Comparison of ENCODE assay signal across 11 cellular contexts in genomic region chr17:19410875-19411291, GRCh38. TPM values are rescaled to one million over a fixed set of nuclear protein-coding genes. Genes with fewer than 3 reads are reported as not detected.
DNase-seq lines count a peak whose midpoint lies in the region; ATAC-seq, FAIRE-seq and TF ChIP-seq lines count a peak whose summit lies in the region.
"Had no signal": no experiment of that assay in that cellular context is flagged by ENCODE, and none has a peak within 500 bp of the region (broad histone marks: within the 10 kb centered on the region; RNA-seq: fewer than 3 reads in every experiment).

RNF112 (plus strand) TSS chr17:19411232; CDS start chr17:19411409, 177 bp downstream.

- H3K27me3 ChIP-seq in H1 (replicated peaks in 1 of 4; ENCODE audit: control insufficient read depth in 3 of 4, extremely low read depth in 1 of 4, insufficient read depth in 3 of 4, low read length in 3 of 4) (peaks cover 0 to 4% (median 0%) of the 10 kb centered on the region in 4 experiments; a peak in 1 of 7 replicates), mesenchymal stem cell (ENCODE audit: control insufficient read depth in 1 of 2, insufficient read depth in 1 of 2, low read length in 2 of 2) (peaks cover 0 to 34% of the 10 kb centered on the region in 2 experiments), aorta (ENCODE audit: control insufficient read depth in 1 of 2, insufficient read depth in 2 of 2, low read length in 1 of 2) (no peaks in the 10 kb centered on the region)

- H4K20me1 ChIP-seq in H1 (replicated peaks in 1 of 2; ENCODE audit: control insufficient read depth in 1 of 2, insufficient read depth in 2 of 2, low read length in 2 of 2), result peaks cover 0 to under 1% of the 10 kb centered on the region in 2 experiments

- no peaks in the 10 kb centered on the region for H3K36me3 ChIP-seq in H1 (ENCODE audit: control insufficient read depth in 2 of 4, insufficient read depth in 4 of 4, low read length in 3 of 4)
- no peaks in the 10 kb centered on the region for H3K36me3 ChIP-seq in mesenchymal stem cell (ENCODE audit: control insufficient read depth in 1 of 2, insufficient read depth in 2 of 2, low read depth in 1 of 2, low read length in 2 of 2)
- H3K36me3 ChIP-seq in aorta (ENCODE audit: control insufficient read depth in 1 of 2, insufficient read depth in 2 of 2, low read length in 1 of 2), result no peaks in the 10 kb centered on the region

- H4K5ac ChIP-seq in H1 (ENCODE audit: insufficient read length, low read depth, low read length), result no peak within 1 kb of the TSS

- H3K14ac ChIP-seq in H1 (ENCODE audit: insufficient read length) (no peak within 1 kb of the TSS), mesenchymal stem cell (ENCODE audit: low read length in 2 of 2) (no peak within 1 kb of the TSS)

- TF ChIP-seq POLR2A in H1 (IDR thresholded peaks at IDR 0.05; ENCODE audit: control extremely low read depth in 1 of 2, low read depth in 2 of 2, low read length in 2 of 2), result no peak

- peak within 1 kb of the TSS; percentile 22 to 62; a peak in 3 of 4 replicates for H3K4me2 ChIP-seq in H1 (ENCODE audit: insufficient read depth in 1 of 2, low read depth in 2 of 2, low read length in 2 of 2)
- peak within 1 kb of the TSS; percentile 5 for H3K4me2 ChIP-seq in mesenchymal stem cell (ENCODE audit: low read length, poor library complexity, severe bottlenecking)

- H3K4me3 ChIP-seq in H1 (ENCODE audit: extremely low read depth in 1 of 4, insufficient read depth in 2 of 4, low read depth in 3 of 4, low read length in 4 of 4), result peak within 1 kb of the TSS in 1 of 4 experiments; percentile 46; a peak in 3 of 8 replicates
- H3K4me3 ChIP-seq in mesenchymal stem cell (ENCODE audit: insufficient read depth in 1 of 2, low read depth in 1 of 2, low read length in 2 of 2), result peak within 1 kb of the TSS in 1 of 2 experiments; percentile 65
- H3K4me3 ChIP-seq in aorta (ENCODE audit: low read length in 2 of 2), result no peak within 1 kb of the TSS

- FAIRE-seq in H1 (lab: Jason Lieb, UNC), result no peak
- FAIRE-seq: GM12892 had no signal

- H2BK120ac ChIP-seq in H1 (replicated peaks; ENCODE audit: low read depth, low read length), result no peak within 1 kb of the TSS
- no peak within 1 kb of the TSS for H2BK120ac ChIP-seq in mesenchymal stem cell (ENCODE audit: low read depth, low read length)

- DNase-seq in NCI-H82 (lab: John Stamatoyannopoulos, UW) (peak; percentile 22), NCI-H82 treated with DMSO at 0.1 percent for 48 hours (lab: John Stamatoyannopoulos, UW; ENCODE audit: unreplicated experiment) (no peak), H1 (ENCODE audit: low read depth in 1 of 2, low spot score in 2 of 2) (no peak), mesenchymal stem cell (no peak), aorta (peak in 1 of 2 donors; percentile 68)
- no peak for DNase-seq in effector CD8-positive, alpha-beta T cell (lab: John Stamatoyannopoulos, UW)
- DNase-seq in stimulated activated CD4-positive, alpha-beta T cell treated with anti-CD3 and anti-CD28 coated beads, Interleukin-4, amount 100 ng/mL, for 24 hours, result no peak
- DNase-seq: activated B cell treated with CpG ODN at 0.5 μM for 24 hours, NCI-H2081 treated with DMSO at 0.1 percent for 48 hours had no signal

- peak; percentile 6 for ATAC-seq in aorta (ENCODE audit: low FRiP score)
- no peak for ATAC-seq in esophagus mucosa

- H3K18ac ChIP-seq in H1 (ENCODE audit: extremely low read depth, low read length), result peak within 1 kb of the TSS; percentile 32
- H3K18ac ChIP-seq in mesenchymal stem cell (ENCODE audit: low read depth in 1 of 2, low read length in 2 of 2), result no peak within 1 kb of the TSS

- TF ChIP-seq EP300 in H1 (IDR thresholded peaks at IDR 0.05; ENCODE audit: borderline replicate concordance in 1 of 2, low read depth in 2 of 2, low read length in 2 of 2), result no peak

- H4K91ac ChIP-seq in H1 (replicated peaks; ENCODE audit: insufficient read length, low read length), result peak within 1 kb of the TSS; percentile 69
- no peak within 1 kb of the TSS for H4K91ac ChIP-seq in mesenchymal stem cell (ENCODE audit: low read length)

- H3K79me2 ChIP-seq in H1 (ENCODE audit: control insufficient read depth in 1 of 2, insufficient read depth in 2 of 2, low read length in 2 of 2), result no peaks in the 10 kb centered on the region

- CTCF ChIA-PET in H1 (lab: Charles Lee; ENCODE audit: partially characterized antibody), result interaction anchor here (0.9 to 3.5 kb wide), 6 partner anchors 14 to 355 kb away, joined by 3 to 10 read pairs (median 4); partner anchors contain the start of gene B9D1

- no peak within 1 kb of the TSS for H2AFZ ChIP-seq in H1 (ENCODE audit: low read length)
- peak within 1 kb of the TSS; percentile 19 for H2AFZ ChIP-seq in mesenchymal stem cell (ENCODE audit: low read depth, low read length)

- H3K79me1 ChIP-seq in H1 (ENCODE audit: low read depth, low read length) (no peaks in the 10 kb centered on the region), mesenchymal stem cell (replicated peaks; ENCODE audit: low read length, poor library complexity, severe bottlenecking) (no peaks in the 10 kb centered on the region)

- H3K23ac ChIP-seq in H1 (ENCODE audit: insufficient read length) (no peak within 1 kb of the TSS), mesenchymal stem cell (ENCODE audit: low read length in 2 of 2) (no peak within 1 kb of the TSS)

- H4K8ac ChIP-seq in H1 (ENCODE audit: extremely low read depth, insufficient read depth, low read length) (peak within 1 kb of the TSS; percentile 23; the same call in 1 of the 2 replicates), mesenchymal stem cell (ENCODE audit: low read length) (no peak within 1 kb of the TSS)

- peak in 1 of 3 experiments; percentile 6; a peak in 1 of 4 replicates for TF ChIP-seq CTCF in H1 (IDR thresholded peaks at IDR 0.05; ENCODE audit: control extremely low read depth in 1 of 3, insufficient read depth in 1 of 3, low read depth in 1 of 3, low read length in 3 of 3)

- H3K56ac ChIP-seq in H1 (replicated peaks; ENCODE audit: insufficient read length, low read depth, low read length), result peak within 1 kb of the TSS; percentile 18

- H2AK5ac ChIP-seq in H1 (ENCODE audit: low read depth, low read length) (peak within 1 kb of the TSS; percentile 3; the same call in 1 of the 2 replicates), mesenchymal stem cell (ENCODE audit: low read length, severe bottlenecking) (peak within 1 kb of the TSS; percentile 21)

- H3K27ac ChIP-seq in H1 (ENCODE audit: low read depth, low read length) (no peak within 1 kb of the TSS), mesenchymal stem cell (ENCODE audit: low read length, poor library complexity, severe bottlenecking) (no peak within 1 kb of the TSS), aorta (ENCODE audit: low read depth in 1 of 2, low read length in 2 of 2) (no peak within 1 kb of the TSS)

- 0 out of 2 replicates have a peak, but pooled peaks cover 3% of the 10 kb centered on the region for H3K23me2 ChIP-seq in H1 (ENCODE audit: low read depth, low read length)

- peak within 1 kb of the TSS; percentile 39 for H3K4ac ChIP-seq in H1 (replicated peaks; ENCODE audit: insufficient read length, low read depth, low read length)
- peak within 1 kb of the TSS in 1 of 2 experiments; percentile 21 for H3K4ac ChIP-seq in mesenchymal stem cell (ENCODE audit: low read depth in 1 of 2, low read length in 2 of 2)

- peak within 1 kb of the TSS; percentile 66; the same call in 1 of the 2 replicates for H2BK20ac ChIP-seq in H1 (ENCODE audit: low read length)

- intact Hi-C loops in aorta (cut with DNase I), result no loop called here

- H3K4me1 ChIP-seq in H1 (replicated peaks in 1 of 4; ENCODE audit: control insufficient read depth in 3 of 4, insufficient read depth in 4 of 4, low read length in 3 of 4) (peaks cover 0 to 13% (median 6%) of the 10 kb centered on the region in 4 experiments; a peak in 4 of 7 replicates), mesenchymal stem cell (ENCODE audit: control insufficient read depth, insufficient read depth, low read depth, low read length) (peaks cover 17% of the 10 kb centered on the region), aorta (ENCODE audit: control insufficient read depth in 1 of 2, insufficient read depth in 2 of 2, low read length in 2 of 2) (no peaks in the 10 kb centered on the region)

- POLR2A ChIA-PET in H1 (lab: Charles Lee; ENCODE audit: partially characterized antibody), result interaction anchor here (1.1 to 1.9 kb wide), 2 partner anchors 10 to 18 kb away, joined by 3 to 5 read pairs; no protein-coding TSS in a partner anchor

- peak; percentile 37 to 38; a peak in 2 of 4 replicates for TF ChIP-seq RAD21 in H1 (IDR thresholded peaks at IDR 0.05 in 1 of 2, conservative IDR thresholded peaks at IDR 0.05 in 1 of 2; ENCODE audit: low read depth in 2 of 2, low read length in 2 of 2)

- H2BK15ac ChIP-seq in H1 (ENCODE audit: low read length) (peak within 1 kb of the TSS; percentile 55; the same call in 1 of the 2 replicates), mesenchymal stem cell (ENCODE audit: low read depth, poor library complexity, severe bottlenecking) (no peak within 1 kb of the TSS)

- 47% methylated on average over 13 of the region's 14 CpGs; no CpG with 5 or more reads in 1 of the 2 experiments for WGBS in H1 (ENCODE audit: extremely low coverage in 1 of 2, insufficient coverage in 1 of 2, insufficient read length in 1 of 2, insufficient replicate concordance in 2 of 2, low coverage in 1 of 2, low lambda C conversion rate in 2 of 2, missing lambda C conversion rate in 1 of 2), 2 experiments
- 39% methylated on average over 14 of the region's 14 CpGs for WGBS in mesenchymal stem cell
- 8 to 9% methylated on average over 14 of the region's 14 CpGs for WGBS in aorta, 2 donors

- H2BK12ac ChIP-seq in H1 (ENCODE audit: low read depth, low read length) (peak within 1 kb of the TSS; percentile 62; the same call in 1 of the 2 replicates), mesenchymal stem cell (ENCODE audit: low read length in 2 of 2) (no peak within 1 kb of the TSS)

- H2BK5ac ChIP-seq in H1 (ENCODE audit: low read depth, low read length) (peak within 1 kb of the TSS; percentile 49; the same call in 1 of the 2 replicates), mesenchymal stem cell (ENCODE audit: low read depth, low read length, poor library complexity, severe bottlenecking) (no peak within 1 kb of the TSS)

- H3K9ac ChIP-seq in H1 (replicated peaks in 1 of 4; ENCODE audit: extremely low read depth in 1 of 4, low read depth in 3 of 4, low read length in 3 of 4), result no peak within 1 kb of the TSS
- H3K9ac ChIP-seq in mesenchymal stem cell (ENCODE audit: low read length), result peak within 1 kb of the TSS; percentile 68

- no peaks in the 10 kb centered on the region for H3K9me3 ChIP-seq in H1 (ENCODE audit: insufficient read depth in 2 of 2, low read depth in 1 of 2, low read length in 1 of 2)
- H3K9me3 ChIP-seq in mesenchymal stem cell (ENCODE audit: control insufficient read depth, low read length), result no peaks in the 10 kb centered on the region
- no peaks in the 10 kb centered on the region for H3K9me3 ChIP-seq in aorta (ENCODE audit: control insufficient read depth, low read length)

RNA-seq across cellular contexts. Expression of gene RNF112, which starts in this region (rescaled TPM):
- total RNA-seq in H1 (2021; fragmentation: NEBNext Ultra II Directional; extraction: Animal tissue kit (Norgen Biotek cat#: 25700)), result 2.2 and 2.3 TPM in 2 replicates
- 1.1 and 1.7 TPM in 2 replicates for polyA plus RNA-seq in H1 (2011; rRNA removed)
- polyA plus RNA-seq in H1 (2011; cell fraction: cytosol; rRNA removed), result 1.7 TPM
- 8.6 TPM for polyA plus RNA-seq in H1 (2011; cell fraction: nucleus; rRNA removed)
- 1.4 to 3.8 TPM (median 2.5 TPM) in 4 replicates for polyA plus RNA-seq in H1 (2012, experiment 1 of 2)
- polyA plus RNA-seq in H1 (2012, experiment 2 of 2), result 0.79 TPM
- polyA plus RNA-seq in H1 (2013, experiment 1 of 2), result 0.85 TPM
- polyA plus RNA-seq in H1 (2013, experiment 2 of 2), result 0.90 TPM
- 0.68 and 0.98 TPM in 2 replicates for polyA minus RNA-seq in H1 (2011; rRNA and poly(A)+ RNA removed)
- 4.6 TPM for polyA minus RNA-seq in H1 (2011; cell fraction: cytosol; rRNA and poly(A)+ RNA removed)
- 1.6 TPM for polyA minus RNA-seq in H1 (2011; cell fraction: nucleus; rRNA and poly(A)+ RNA removed)
- polyA plus RNA-seq in mesenchymal stem cell (2013, experiment 1 of 2), result 0.08 TPM
- 0.08 TPM for polyA plus RNA-seq in mesenchymal stem cell (2013, experiment 2 of 2)
- 1 to 10 TPM; 5.4 to 9.9 TPM for total RNA-seq in aorta
- 1 to 10 TPM; 5.1 to 7.5 TPM for polyA plus RNA-seq in aorta
- 1.1 TPM for total RNA-seq in esophagus mucosa
